In genomic region chr4:48909697-48910096, GRCh38 we compare ENCODE assay signal across 9 cellular contexts. TPM values are rescaled to one million over a fixed set of nuclear protein-coding genes. Genes with fewer than 3 reads are reported as not detected.
DNase-seq lines count a peak whose midpoint lies in the region; ATAC-seq and TF ChIP-seq lines count a peak whose summit lies in the region.
"Had no signal": no experiment of that assay in that cellular context is flagged by ENCODE, and none has a peak within 500 bp of the region (broad histone marks: within the 10 kb centered on the region; RNA-seq: fewer than 3 reads in every experiment).

No MANE protein-coding gene starts in this region.

- H3K9ac ChIP-seq in neural progenitor cell: no peak overlapping the region

- H3K27me3 ChIP-seq in thyroid gland (no peaks in the 10 kb centered on the region), neural progenitor cell (no peaks in the 10 kb centered on the region)

- H2AFZ ChIP-seq in neural progenitor cell (replicated peaks): no peak overlapping the region

- peak; percentile 44 for DNase-seq in stimulated activated naive CD4-positive, alpha-beta T cell treated with Interleukin-2 at 50 U/mL for 16 hours (lab: John Stamatoyannopoulos, UW)
- DNase-seq in stimulated activated naive CD4-positive, alpha-beta T cell (lab: John Stamatoyannopoulos, UW): no peak
- peak; percentile 58 for DNase-seq in activated T-cell treated with anti-CD3 and anti-CD28 coated beads, Interleukin-2, amount 50 U/mL, for 24 hours
- peak; percentile 23 for DNase-seq in iPS-NIHi11 (ENCODE audit: low spot score)
- peak; percentile 80 to 82 for DNase-seq in thyroid gland
- DNase-seq in neural progenitor cell (ENCODE audit: low spot score): no peak
- no peak for DNase-seq in CD14-positive monocyte (ENCODE audit: low spot score)
- DNase-seq: psoas muscle had no signal

- TF ChIP-seq CTCF in thyroid gland (IDR thresholded peaks at IDR 0.05) (no peak), neural progenitor cell (IDR thresholded peaks at IDR 0.05) (no peak), CD14-positive monocyte (IDR thresholded peaks at IDR 0.05) (no peak)

- H3K4me2 ChIP-seq in neural progenitor cell: no peak overlapping the region

- H3F3A ChIP-seq in neural progenitor cell (ENCODE audit: low read depth): no peaks in the 10 kb centered on the region

- peak overlapping the region; percentile 73 for H3K27ac Mint-ChIP-seq in activated T-cell treated with anti-CD3 and anti-CD28 coated beads, Interleukin-2, amount 50 U/mL, for 24 hours
- H3K27ac Mint-ChIP-seq in neural progenitor cell: no peak overlapping the region
- no peak overlapping the region for H3K27ac Mint-ChIP-seq in CD14-positive monocyte

- no peaks in the 10 kb centered on the region for H4K20me1 ChIP-seq in neural progenitor cell (ENCODE audit: low read depth)

- H3K4me1 ChIP-seq in thyroid gland (peaks cover 13 to 14% of the 10 kb centered on the region in 2 donors), neural progenitor cell (no peaks in the 10 kb centered on the region)
- H3K4me1 ChIP-seq: psoas muscle had no signal

- H3K9me3 ChIP-seq in thyroid gland: no peaks in the 10 kb centered on the region
- no peaks in the 10 kb centered on the region for H3K9me3 ChIP-seq in neural progenitor cell (ENCODE audit: low read depth)
- H3K9me3 ChIP-seq: psoas muscle had no signal

- H3K9me3 Mint-ChIP-seq in activated T-cell treated with anti-CD3 and anti-CD28 coated beads, Interleukin-2, amount 50 U/mL, for 24 hours: no peaks in the 10 kb centered on the region
- H3K9me3 Mint-ChIP-seq in neural progenitor cell: no peaks in the 10 kb centered on the region
- peaks cover 0 to 9% (median 3%) of the 10 kb centered on the region in 7 donors for H3K9me3 Mint-ChIP-seq in CD14-positive monocyte

- peaks cover 61% of the 10 kb centered on the region for H3K4me1 Mint-ChIP-seq in activated T-cell treated with anti-CD3 and anti-CD28 coated beads, Interleukin-2, amount 50 U/mL, for 24 hours (ENCODE audit: low read depth)
- H3K4me1 Mint-ChIP-seq in neural progenitor cell (peaks cover 13% of the 10 kb centered on the region), CD14-positive monocyte (peaks cover 12% of the 10 kb centered on the region)

- H3K4me3 ChIP-seq in thyroid gland (replicated peaks in 1 of 3) (no peak overlapping the region), neural progenitor cell (no peak overlapping the region)
- H3K4me3 ChIP-seq: psoas muscle had no signal

- H3K36me3 Mint-ChIP-seq in activated T-cell treated with anti-CD3 and anti-CD28 coated beads, Interleukin-2, amount 50 U/mL, for 24 hours (ENCODE audit: low read depth): peaks cover 7% of the 10 kb centered on the region
- H3K36me3 Mint-ChIP-seq in neural progenitor cell (no peaks in the 10 kb centered on the region), CD14-positive monocyte (peaks cover 0 to 2% of the 10 kb centered on the region in 2 donors)

- ATAC-seq in HG02885 (IDR thresholded peaks at IDR 0.05; ENCODE audit: poor library complexity, unreplicated experiment): no peak

- no peak overlapping the region for H3K4me3 Mint-ChIP-seq in activated T-cell treated with anti-CD3 and anti-CD28 coated beads, Interleukin-2, amount 50 U/mL, for 24 hours
- no peak overlapping the region for H3K4me3 Mint-ChIP-seq in neural progenitor cell
- H3K4me3 Mint-ChIP-seq in CD14-positive monocyte: no peak overlapping the region

- no peak for TF ChIP-seq POLR2A in thyroid gland (IDR thresholded peaks at IDR 0.05)

- H3K79me2 ChIP-seq in neural progenitor cell (ENCODE audit: low read depth): peaks cover 13% of the 10 kb centered on the region

- H3K36me3 ChIP-seq in thyroid gland: no peaks in the 10 kb centered on the region
- no peaks in the 10 kb centered on the region for H3K36me3 ChIP-seq in neural progenitor cell

- no peaks in the 10 kb centered on the region for H3K27me3 Mint-ChIP-seq in activated T-cell treated with anti-CD3 and anti-CD28 coated beads, Interleukin-2, amount 50 U/mL, for 24 hours
- H3K27me3 Mint-ChIP-seq in neural progenitor cell (ENCODE audit: insufficient read depth, low read depth): peaks cover 7% of the 10 kb centered on the region
- H3K27me3 Mint-ChIP-seq in CD14-positive monocyte (ENCODE audit: low read depth in 3 of 3): peaks cover 4 to 9% (median 6%) of the 10 kb centered on the region in 3 donors

- H3K27ac ChIP-seq in thyroid gland: no peak overlapping the region
- no peak overlapping the region for H3K27ac ChIP-seq in neural progenitor cell
- H3K27ac ChIP-seq: psoas muscle had no signal

- intact Hi-C loops in thyroid gland (cut with DNase I) (no loop called here), CD14-positive monocyte (cut with micrococcal nuclease) (no loop called here)

- 67 to 72% methylated on average over 3 of the region's 3 CpGs for WGBS in thyroid gland, 2 donors

RNA-seq across cellular contexts. Expression of gene OCIAD2, which starts 3.1 kb away (rescaled TPM):
- total RNA-seq in thyroid gland (10 to 100 TPM; 22.0 to 56.1 (median 41.6) TPM), neural progenitor cell (ENCODE audit: low replicate concordance) (25.0 and 28.8 TPM in 2 replicates)
- 1 to 10 TPM; 2.9 to 3.1 TPM for polyA plus RNA-seq in CD14-positive monocyte

Comparison
In these comparisons a context has a peak if more than half of its experiments do, and no peak if none do; other contexts are left out.
1. DNase-seq: peak in stimulated activated naive CD4-positive, alpha-beta T cell treated with Interleukin-2 at 50 U/mL for 16 hours (single experiment), activated T-cell treated with anti-CD3 and anti-CD28 coated beads, Interleukin-2, amount 50 U/mL, for 24 hours (single experiment), iPS-NIHi11 (single experiment) and thyroid gland (2 of 2); none in stimulated activated naive CD4-positive, alpha-beta T cell (0 of 6), neural progenitor cell (single experiment) and CD14-positive monocyte (single experiment).